9 cellular contexts compared by ENCODE assay signal in genomic region chr11:975824-976223, GRCh38. TPM values are rescaled to one million over a fixed set of nuclear protein-coding genes. Genes with fewer than 3 reads are reported as not detected.
DNase-seq lines count a peak whose midpoint lies in the region; ATAC-seq, FAIRE-seq and TF ChIP-seq lines count a peak whose summit lies in the region.
"Had no signal": no experiment of that assay in that cellular context is flagged by ENCODE, and none has a peak within 500 bp of the region (broad histone marks: within the 10 kb centered on the region; RNA-seq: fewer than 3 reads in every experiment).

No MANE protein-coding gene starts in this region.

- peaks cover 57 to 66% of the 10 kb centered on the region in 2 experiments for H3K36me3 ChIP-seq in trophoblast cell (ENCODE audit: control insufficient read depth in 1 of 2, insufficient read depth in 2 of 2, low read length in 2 of 2)

- H2BK12ac ChIP-seq in trophoblast cell (ENCODE audit: low read length): no peak overlapping the region

- no peak overlapping the region for H4K91ac ChIP-seq in trophoblast cell (ENCODE audit: low read depth, low read length)

- H3K4me3 Mint-ChIP-seq in effector memory CD8-positive, alpha-beta T cell: no peak overlapping the region
- H3K4me3 Mint-ChIP-seq: T-helper 1 cell treated with Interleukin-12 subunit alpha and Interleukin-12 subunit beta and Interleukin-4 antibody, amounts not matched to agents 30 μg/mL and 1 μg/mL, for 36 hours had no signal

- H3K27ac Mint-ChIP-seq in effector memory CD8-positive, alpha-beta T cell: peak overlapping the region; percentile 56 to 91
- H3K27ac Mint-ChIP-seq: T-helper 1 cell treated with Interleukin-12 subunit alpha and Interleukin-12 subunit beta and Interleukin-4 antibody, amounts not matched to agents 30 μg/mL and 1 μg/mL, for 36 hours had no signal

- H3K18ac ChIP-seq in trophoblast cell (ENCODE audit: low read length): peak overlapping the region; percentile 14

- H3K4me1 Mint-ChIP-seq in effector memory CD8-positive, alpha-beta T cell (ENCODE audit: low read depth in 2 of 2): peaks cover 14 to 30% of the 10 kb centered on the region in 2 donors

- no peaks in the 10 kb centered on the region for H3K79me1 ChIP-seq in trophoblast cell (ENCODE audit: low read length)

- no CpG with 5 or more reads among the region's 15 CpGs for WGBS in trophoblast cell (ENCODE audit: extremely low coverage, insufficient coverage, insufficient read length)

- no peak overlapping the region for H3K4ac ChIP-seq in trophoblast cell (ENCODE audit: low read depth, low read length)

- no peak for FAIRE-seq in H54 (lab: Jason Lieb, UNC)

- no peak overlapping the region for H4K8ac ChIP-seq in trophoblast cell (ENCODE audit: low read depth, low read length)

- H3K23ac ChIP-seq in trophoblast cell (ENCODE audit: low read length): no peak overlapping the region

- H3K27ac ChIP-seq in trophoblast cell (ENCODE audit: low read depth, low read length): no peak overlapping the region

- H3K9ac ChIP-seq in trophoblast cell (ENCODE audit: low read length): no peak overlapping the region

- H2BK5ac ChIP-seq in trophoblast cell (ENCODE audit: low read depth, low read length, poor library complexity): no peak overlapping the region

- no peak overlapping the region for H3K4me2 ChIP-seq in trophoblast cell (ENCODE audit: low read length)

- H3K27me3 Mint-ChIP-seq in effector memory CD8-positive, alpha-beta T cell: no peaks in the 10 kb centered on the region

- H3K36me3 Mint-ChIP-seq in effector memory CD8-positive, alpha-beta T cell (ENCODE audit: insufficient read depth): peaks cover 42% of the 10 kb centered on the region

- no peaks in the 10 kb centered on the region for H3K27me3 ChIP-seq in trophoblast cell (ENCODE audit: insufficient read depth, low read length)

- no peak overlapping the region for H3K14ac ChIP-seq in trophoblast cell (ENCODE audit: low read length)

- no peak overlapping the region for H4K12ac ChIP-seq in trophoblast cell (ENCODE audit: low read depth, low read length)

- no peaks in the 10 kb centered on the region for H3K9me3 ChIP-seq in trophoblast cell (ENCODE audit: insufficient read depth, low read depth, low read length)

- H3K79me2 ChIP-seq in trophoblast cell (ENCODE audit: control insufficient read depth, insufficient read depth, low read length, poor library complexity): no peaks in the 10 kb centered on the region

- peak; percentile 34 for DNase-seq in DMS53 (lab: John Stamatoyannopoulos, UW)
- DNase-seq in DMS53 treated with DMSO at 0.1 percent for 48 hours (lab: John Stamatoyannopoulos, UW; ENCODE audit: unreplicated experiment): no peak
- peak; percentile 30 for DNase-seq in MV-4-11 (lab: John Stamatoyannopoulos, UW)
- DNase-seq in effector memory CD8-positive, alpha-beta T cell: no peak
- DNase-seq in trophoblast cell: peak in 1 of 2 donors; percentile 25
- no peak for DNase-seq in H54 (ENCODE audit: insufficient read length, low spot score)
- no peak for DNase-seq in activated effector memory CD4-positive, alpha-beta T cell treated with anti-CD3 and anti-CD28 coated beads, Interleukin-2, amount 50 U/mL, for 16 hours

- no peak for ATAC-seq in effector memory CD8-positive, alpha-beta T cell (replicated peaks)
- ATAC-seq in GM19395 (IDR thresholded peaks at IDR 0.05; ENCODE audit: unreplicated experiment): no peak

- no peak for TF ChIP-seq POLR2A in H54 (IDR thresholded peaks at IDR 0.05; ENCODE audit: low read depth, low read length)

- H3K4me1 ChIP-seq in trophoblast cell (ENCODE audit: control insufficient read depth in 1 of 2, insufficient read depth in 2 of 2, low read length in 2 of 2): peaks cover 0 to 4% of the 10 kb centered on the region in 2 experiments

- no peak overlapping the region for H2AFZ ChIP-seq in trophoblast cell (ENCODE audit: insufficient read depth, low read length, poor library complexity)

- H3K4me3 ChIP-seq in trophoblast cell (ENCODE audit: low read depth, low read length): no peak overlapping the region

- no peak overlapping the region for H2BK120ac ChIP-seq in trophoblast cell (ENCODE audit: insufficient read depth, low read length, poor library complexity)

- H2AK5ac ChIP-seq in trophoblast cell (ENCODE audit: low read length): no peak overlapping the region

- H3K9me3 Mint-ChIP-seq in effector memory CD8-positive, alpha-beta T cell: no peaks in the 10 kb centered on the region
- H3K9me3 Mint-ChIP-seq: T-helper 1 cell treated with Interleukin-12 subunit alpha and Interleukin-12 subunit beta and Interleukin-4 antibody, amounts not matched to agents 30 μg/mL and 1 μg/mL, for 36 hours had no signal

RNA-seq across cellular contexts. Expression of gene AP2A2, which starts 50.2 kb away (rescaled TPM):
- 56.6 and 65.3 TPM in 2 replicates for polyA plus RNA-seq in trophoblast cell (2013)

Comparison
In these comparisons a context has a peak if more than half of its experiments do, and no peak if none do; other contexts are left out.
1. DNase-seq: peak in DMS53 (single experiment) and MV-4-11 (single experiment); none in DMS53 treated with DMSO at 0.1 percent for 48 hours (single experiment), effector memory CD8-positive, alpha-beta T cell (0 of 3), H54 (single experiment) and activated effector memory CD4-positive, alpha-beta T cell treated with anti-CD3 and anti-CD28 coated beads, Interleukin-2, amount 50 U/mL, for 16 hours (single experiment).